8 cellular contexts compared by ENCODE assay signal in genomic region chr12:66168410-66168809, GRCh38. TPM values are rescaled to one million over a fixed set of nuclear protein-coding genes. Genes with fewer than 3 reads are reported as not detected.
A peak's percentile ranks its signal among the peaks of the same experiment; 100 is the strongest.
DNase-seq lines count a peak whose midpoint lies in the region; ATAC-seq and TF ChIP-seq lines count a peak whose summit lies in the region.

No MANE protein-coding gene starts in this region.

- TF ChIP-seq CTCF in WTC11 (IDR thresholded peaks at IDR 0.05), result no peak

- POLR2A ChIA-PET in WTC11 (lab: Charles Lee), result no interaction called here

- H3K27ac Mint-ChIP-seq in activated CD8-positive, alpha-beta memory T cell treated with anti-CD3 and anti-CD28 coated beads, Interleukin-2, amount 10 ng/mL, durations not matched to agents 7 days and 5 days, result peak overlapping the region; percentile 99
- no peak overlapping the region for H3K27ac Mint-ChIP-seq in WTC11

- H3K36me3 ChIP-seq in iPS-18a (ENCODE audit: control insufficient read depth, low read depth, low read length), result no peaks in the 10 kb centered on the region
- peaks cover 3% of the 10 kb centered on the region for H3K36me3 ChIP-seq in thymus (ENCODE audit: control insufficient read depth, insufficient read depth)

- peaks cover 44% of the 10 kb centered on the region for H3K4me1 Mint-ChIP-seq in activated CD8-positive, alpha-beta memory T cell treated with anti-CD3 and anti-CD28 coated beads, Interleukin-2, amount 10 ng/mL, durations not matched to agents 7 days and 5 days
- H3K4me1 Mint-ChIP-seq in WTC11, result peaks cover 11% of the 10 kb centered on the region

- H3K27ac ChIP-seq in iPS-18a (ENCODE audit: low read length) (no peak overlapping the region), thymus (ENCODE audit: low read depth) (no peak overlapping the region)

- no peak overlapping the region for H3K9ac ChIP-seq in iPS-18a (ENCODE audit: low read length)

- peaks cover 7% of the 10 kb centered on the region for H3K9me3 ChIP-seq in iPS-18a (ENCODE audit: control insufficient read depth, low read depth, low read length)
- H3K9me3 ChIP-seq in thymus (ENCODE audit: control insufficient read depth), result peaks cover 1% of the 10 kb centered on the region

- H3K4me3 Mint-ChIP-seq in activated CD8-positive, alpha-beta memory T cell treated with anti-CD3 and anti-CD28 coated beads, Interleukin-2, amount 10 ng/mL, durations not matched to agents 7 days and 5 days, result peak overlapping the region; percentile 96
- peak overlapping the region; percentile 94 for H3K4me3 Mint-ChIP-seq in WTC11

- no peak for ATAC-seq in activated CD8-positive, alpha-beta memory T cell treated with anti-CD3 and anti-CD28 coated beads, Interleukin-2, amount 10 ng/mL, durations not matched to agents 7 days and 5 days
- no peak for ATAC-seq in WTC11
- ATAC-seq in HG03439 (IDR thresholded peaks at IDR 0.05; ENCODE audit: unreplicated experiment), result no peak
- ATAC-seq in activated CD4-positive, CD25-positive, alpha-beta regulatory T cell treated with anti-CD3 and anti-CD28 coated beads, Interleukin-2, amount 50 U/mL, for 24 hours, result no peak

- H3K9me3 Mint-ChIP-seq in activated CD8-positive, alpha-beta memory T cell treated with anti-CD3 and anti-CD28 coated beads, Interleukin-2, amount 10 ng/mL, durations not matched to agents 7 days and 5 days (ENCODE audit: low read depth), result peaks cover 10% of the 10 kb centered on the region
- H3K9me3 Mint-ChIP-seq in WTC11, result peaks cover 24% of the 10 kb centered on the region

- DNase-seq in activated CD8-positive, alpha-beta memory T cell treated with anti-CD3 and anti-CD28 coated beads, Interleukin-2, amount 10 ng/mL, durations not matched to agents 7 days and 5 days, result no peak
- no peak for DNase-seq in activated CD8-positive, alpha-beta memory T cell treated with anti-CD3 and anti-CD28 coated beads, Interleukin-2, amount 50 U/mL, for 48 hours
- DNase-seq in WTC11 (ENCODE audit: low spot score) (no peak), NCI-H1048 (lab: John Stamatoyannopoulos, UW) (no peak)

- H3K4me3 ChIP-seq in iPS-18a (ENCODE audit: low read length), result peak overlapping the region; percentile 91
- H3K4me3 ChIP-seq in thymus (ENCODE audit: low read length), result peak overlapping the region; percentile 98

- 91% methylated on average over 8 of the region's 8 CpGs for WGBS in thymus

- H3K27me3 Mint-ChIP-seq in activated CD8-positive, alpha-beta memory T cell treated with anti-CD3 and anti-CD28 coated beads, Interleukin-2, amount 10 ng/mL, durations not matched to agents 7 days and 5 days, result no peaks in the 10 kb centered on the region
- no peaks in the 10 kb centered on the region for H3K27me3 Mint-ChIP-seq in WTC11 (ENCODE audit: low read depth)

- peaks cover 54% of the 10 kb centered on the region for H3K36me3 Mint-ChIP-seq in activated CD8-positive, alpha-beta memory T cell treated with anti-CD3 and anti-CD28 coated beads, Interleukin-2, amount 10 ng/mL, durations not matched to agents 7 days and 5 days
- peaks cover 25% of the 10 kb centered on the region for H3K36me3 Mint-ChIP-seq in WTC11

- H3K4me1 ChIP-seq in iPS-18a (ENCODE audit: control insufficient read depth, low read depth, low read length) (peaks cover 7% of the 10 kb centered on the region), thymus (ENCODE audit: control insufficient read depth, insufficient read depth, low read length) (no peaks in the 10 kb centered on the region)

- no peaks in the 10 kb centered on the region for H3K27me3 ChIP-seq in iPS-18a (ENCODE audit: control insufficient read depth, insufficient read depth, low read length)
- H3K27me3 ChIP-seq in thymus (ENCODE audit: control insufficient read depth, insufficient read depth), result no peaks in the 10 kb centered on the region

- CTCF ChIA-PET in activated CD8-positive, alpha-beta memory T cell treated with anti-CD3 and anti-CD28 coated beads, Interleukin-2, amount 10 ng/mL, durations not matched to agents 7 days and 5 days (lab: Charles Lee), result interaction anchor here (1.7 to 2.0 kb wide), 2 partner anchors 21 to 23 kb away, joined by 3 to 4 read pairs; no protein-coding TSS in a partner anchor
- CTCF ChIA-PET in WTC11 (lab: Charles Lee), result interaction anchor here (0.7 to 1.9 kb wide), 9 partner anchors 10 to 111 kb away, joined by 3 to 13 read pairs (median 6); partner anchors contain the start of gene IRAK3

TF ChIP-seq in WTC11, 78 proteins besides CTCF, POLR2A, EP300 and RAD21:
- no peak for TF ChIP-seq NR2C2 (CRISPR knock-in tag; IDR thresholded peaks at IDR 0.05)

RNA-seq across cellular contexts. Expression of gene TMBIM4, which starts 1.4 kb away (rescaled TPM):
- 10 to 100 TPM; 50.5 to 64.5 TPM for total RNA-seq in activated CD8-positive, alpha-beta memory T cell treated with anti-CD3 and anti-CD28 coated beads, Interleukin-2, amount 10 ng/mL, durations not matched to agents 7 days and 5 days
- total RNA-seq in WTC11 (2021), result 29.8 to 41.9 TPM (median 37.8 TPM) in 3 replicates
- polyA plus RNA-seq in thymus, result 144 TPM

RNA-seq across cellular contexts. Expression of gene IRAK3, which starts 20.6 kb away (rescaled TPM):
- total RNA-seq in activated CD8-positive, alpha-beta memory T cell treated with anti-CD3 and anti-CD28 coated beads, Interleukin-2, amount 10 ng/mL, durations not matched to agents 7 days and 5 days, result under 1 TPM; 0.20 to 0.52 TPM
- total RNA-seq in WTC11 (2021), result 0.70 to 0.92 TPM (median 0.89 TPM) in 3 replicates
- polyA plus RNA-seq in thymus, result 5.9 TPM

RNA-seq across cellular contexts. Expression of gene LLPH, which starts 37.9 kb away (rescaled TPM):
- 10 to 100 TPM; 35.3 to 40.3 TPM for total RNA-seq in activated CD8-positive, alpha-beta memory T cell treated with anti-CD3 and anti-CD28 coated beads, Interleukin-2, amount 10 ng/mL, durations not matched to agents 7 days and 5 days
- total RNA-seq in WTC11 (2021), result 26.5 to 31.5 TPM (median 29.7 TPM) in 3 replicates
- polyA plus RNA-seq in thymus, result 29.2 TPM
